Comparison of ENCODE assay signal across 8 cellular contexts in the genomic region with DNA sequence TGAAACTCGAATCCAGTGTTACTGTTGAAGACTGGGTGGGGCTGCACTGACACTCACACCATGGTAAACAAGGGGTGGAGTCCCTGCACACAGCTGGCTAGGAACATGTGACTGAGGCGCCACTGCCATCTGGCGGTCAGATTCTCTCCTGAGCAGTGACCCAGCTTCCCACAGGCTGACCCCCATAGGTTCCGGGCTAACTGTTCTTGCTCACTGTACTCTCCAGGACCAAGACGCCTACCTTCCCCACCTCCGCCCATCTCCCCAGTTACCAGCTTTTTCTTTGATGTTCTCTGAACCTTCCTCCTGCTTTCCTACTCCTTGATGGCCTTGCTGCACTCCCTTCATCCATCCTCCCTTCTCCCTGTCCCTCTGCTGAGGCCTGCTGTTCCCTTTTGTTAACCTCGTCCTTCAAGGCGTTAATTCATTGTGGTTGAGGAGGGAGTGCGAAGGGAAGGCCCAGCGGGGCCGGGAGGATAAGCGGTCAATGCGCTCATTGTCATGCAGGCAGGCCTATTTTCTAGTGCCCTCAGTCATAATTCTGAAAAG.
A peak's percentile ranks its signal among the peaks of the same experiment; 100 is the strongest.
DNase-seq lines count a peak whose midpoint lies in the region; ATAC-seq and TF ChIP-seq lines count a peak whose summit lies in the region.

No MANE protein-coding gene starts in this region.

- TF ChIP-seq CTCF in Panc1 (IDR thresholded peaks at IDR 0.05) (peak; percentile 88), foreskin keratinocyte (conservative IDR thresholded peaks at IDR 0.05) (peak; percentile 79), neutrophil (IDR thresholded peaks at IDR 0.05) (peak; percentile 66)

- H3K9me3 ChIP-seq in Panc1 (ENCODE audit: control insufficient read depth, insufficient read depth, low read depth, low read length), result no peaks in the 10 kb centered on the region
- H3K9me3 ChIP-seq in neutrophil, result no peaks in the 10 kb centered on the region

- H3K4me3 ChIP-seq in Panc1 (ENCODE audit: low read depth in 2 of 2, low read length in 2 of 2) (no peak overlapping the region), neutrophil (ENCODE audit: low read depth in 1 of 2, low read length in 1 of 2) (no peak overlapping the region)

- H3K27ac ChIP-seq in Panc1 (ENCODE audit: low read length), result no peak overlapping the region
- no peak overlapping the region for H3K27ac ChIP-seq in foreskin keratinocyte
- peak overlapping the region; percentile 60 for H3K27ac ChIP-seq in neutrophil
- H3K27ac ChIP-seq in temporal lobe (ENCODE audit: low read depth, low read length), result peak overlapping the region; percentile 86

- CTCF ChIA-PET in Panc1 (lab: Charles Lee), result interaction anchor here (0.6 to 1.2 kb wide), 2 partner anchors 582 to 633 kb away, joined by 3 to 4 read pairs; no protein-coding TSS in a partner anchor

- in situ Hi-C loops in Panc1 (cut with HindIII; ENCODE audit: low pct_unique_long_range_greater_than_20kb, low sequenced_read_pairs), result no loop called here

- H3K27me3 ChIP-seq in Panc1 (ENCODE audit: control insufficient read depth, insufficient read depth, low read length) (no peaks in the 10 kb centered on the region), foreskin keratinocyte (peaks cover 3% of the 10 kb centered on the region), neutrophil (no peaks in the 10 kb centered on the region)

- intact Hi-C loops in Panc1 (cut with micrococcal nuclease; ENCODE audit: unreplicated experiment), result loop anchor here (5.0 kb wide), 1 partner anchor 767 kb away; no protein-coding TSS in a partner anchor

- ATAC-seq in GM21619 (IDR thresholded peaks at IDR 0.05; ENCODE audit: unreplicated experiment) (peak; percentile 99), Panc1 (peak; percentile 100), foreskin keratinocyte (peak; percentile 99)

- POLR2A ChIA-PET in Panc1 (lab: Charles Lee), result no interaction called here

- H3K4me1 ChIP-seq in Panc1 (ENCODE audit: control insufficient read depth, insufficient read depth, low read length), result no peaks in the 10 kb centered on the region
- no peaks in the 10 kb centered on the region for H3K4me1 ChIP-seq in foreskin keratinocyte
- peaks cover 4 to 5% of the 10 kb centered on the region in 2 experiments for H3K4me1 ChIP-seq in neutrophil (ENCODE audit: control insufficient read depth in 1 of 2, insufficient read depth in 1 of 2, low read depth in 1 of 2, low read length in 1 of 2)

- DNase-seq in DMS153 treated with DMSO at 0.1 percent for 48 hours (lab: John Stamatoyannopoulos, UW; ENCODE audit: unreplicated experiment) (peak; percentile 10), HuH-7 (ENCODE audit: low spot score) (peak; percentile 76), Panc1 (ENCODE audit: low read depth, low spot score) (peak; percentile 71), activated T-helper 1 cell treated with Interleukin-2 at 50 U/mL for 16 hours (ENCODE audit: low read depth) (peak; percentile 14), foreskin keratinocyte (peak; percentile 17 to 55)

- no TSS peak for BruUV-seq in Panc1 (replicated peaks; lab: Mats Ljungman, UMichigan)

- H3K36me3 ChIP-seq in Panc1 (ENCODE audit: control insufficient read depth, insufficient read depth, low read length), result no peaks in the 10 kb centered on the region
- H3K36me3 ChIP-seq in neutrophil, result peaks cover 33% of the 10 kb centered on the region

Comparison
In these comparisons a context has a peak if more than half of its experiments do, and no peak if none do; other contexts are left out.
1. DNase-seq: peak in every context shown above with its lines; median percentile 76 in HuH-7; 71 in Panc1; 36 in foreskin keratinocyte; 14 in activated T-helper 1 cell treated with Interleukin-2 at 50 U/mL for 16 hours; 10 in DMS153 treated with DMSO at 0.1 percent for 48 hours.
2. H3K27ac ChIP-seq: peak in neutrophil (single experiment) and temporal lobe (single experiment); none in Panc1 (single experiment) and foreskin keratinocyte (single experiment).
3. Peak in every context shown above with its lines, with median percentiles within 50 percentile points of each other: ATAC-seq and CTCF ChIP-seq.